In the genomic region with DNA sequence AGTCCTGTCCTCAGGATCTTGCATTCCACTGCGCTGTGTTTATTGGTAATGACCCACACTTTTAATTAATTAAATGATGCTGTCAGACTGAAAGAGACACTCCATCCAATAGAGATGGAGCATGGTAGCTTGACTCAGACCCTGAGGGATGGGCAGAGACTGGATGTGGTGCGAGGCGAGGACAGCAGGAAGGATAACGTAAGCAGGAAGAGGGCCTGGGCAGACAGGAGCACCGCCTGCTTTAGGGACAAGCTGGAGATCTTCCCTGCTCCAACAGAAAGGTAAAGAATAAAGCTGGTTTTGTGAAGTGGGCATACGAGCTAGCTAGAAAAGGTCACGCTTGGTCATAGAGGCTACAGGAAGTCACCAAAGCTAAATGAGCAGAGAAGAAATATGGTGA, we compare ENCODE assay signal across 28 cellular contexts. TPM values are rescaled to one million over a fixed set of nuclear protein-coding genes. Genes with fewer than 3 reads are reported as not detected.
DNase-seq lines count a peak whose midpoint lies in the region; ATAC-seq and TF ChIP-seq lines count a peak whose summit lies in the region.
"Had no signal": no experiment of that assay in that cellular context is flagged by ENCODE, and none has a peak within 500 bp of the region (broad histone marks: within the 10 kb centered on the region; RNA-seq: fewer than 3 reads in every experiment).

No MANE protein-coding gene starts in this region.

- no peak overlapping the region for H3K4me3 Mint-ChIP-seq in type B pancreatic cell
- H3K4me3 Mint-ChIP-seq: activated T-cell treated with anti-CD3 and anti-CD28 coated beads, Interleukin-2, amount 50 U/mL, for 72 hours; brain; CD8-positive, alpha-beta memory T cell; HFFc6; neural crest cell; T-helper 17 cell had no signal

- H3K36me3 Mint-ChIP-seq in type B pancreatic cell = no peaks in the 10 kb centered on the region
- H3K36me3 Mint-ChIP-seq: brain had no signal

- peak; percentile 7 for DNase-seq in NB4 (ENCODE audit: low read depth)
- DNase-seq in left lung = no peak
- DNase-seq in substantia nigra (lab: John Stamatoyannopoulos, UW) = no peak
- DNase-seq in stimulated activated CD4-positive, alpha-beta T cell treated with anti-CD3 and anti-CD28 coated beads, Interleukin-4, amount 100 ng/mL, for 24 hours = no peak
- DNase-seq in type B pancreatic cell (ENCODE audit: extremely low spot score, unreplicated experiment) = no peak
- DNase-seq: activated CD4-positive, alpha-beta T cell treated with anti-CD3 and anti-CD28 coated beads, Interleukin-2, amount 50 U/mL, for 48 hours; activated T-cell treated with anti-CD3 and anti-CD28 coated beads, Interleukin-2, amount 50 U/mL, for 72 hours; CD8-positive, alpha-beta memory T cell; DMS 273 treated with DMSO at 0.1 percent for 48 hours; EL; HFFc6; KBM-7; left colon; mesendoderm; NCI-H1417; NCI-H2029 treated with DMSO at 0.1 percent for 48 hours; NCI-H524 treated with DMSO at 0.1 percent for 48 hours; right cardiac atrium; SHP77; stimulated activated CD4-positive, alpha-beta T cell treated with anti-CD3 and anti-CD28 coated beads, Interleukin-12 subunit alpha, Interleukin-12 subunit beta, amount 100 ng/mL, for 4 hours; stimulated activated CD4-positive, alpha-beta T cell treated with anti-CD3 and anti-CD28 coated beads, Interleukin-4, amount 100 ng/mL, for 1 hour; T-helper 17 cell had no signal

- TF ChIP-seq POLR2A in NB4 (IDR thresholded peaks at IDR 0.05; ENCODE audit: extremely low read depth, insufficient read length) = no peak

- peaks cover 17% of the 10 kb centered on the region for H3K27me3 Mint-ChIP-seq in type B pancreatic cell
- H3K27me3 Mint-ChIP-seq: CD8-positive, alpha-beta memory T cell; T-helper 17 cell had no signal

- no peaks in the 10 kb centered on the region for H3K4me1 Mint-ChIP-seq in type B pancreatic cell (ENCODE audit: unreplicated experiment)
- H3K4me1 Mint-ChIP-seq: brain, neural crest cell had no signal

- peak overlapping the region; percentile 34 for H3K27ac ChIP-seq in angular gyrus (ENCODE audit: low read depth, low read length)
- peak overlapping the region; percentile 36 to 73 for H3K27ac ChIP-seq in left lung
- peak overlapping the region; percentile 58 for H3K27ac ChIP-seq in substantia nigra (ENCODE audit: low read depth, low read length, poor library complexity, severe bottlenecking)
- H3K27ac ChIP-seq: suprapubic skin had no signal

- H3K4me3 ChIP-seq in NB4 (ENCODE audit: low read depth, low read length) = no peak overlapping the region
- H3K4me3 ChIP-seq in left lung = no peak overlapping the region
- H3K4me3 ChIP-seq: suprapubic skin had no signal

- H3K9me3 Mint-ChIP-seq in type B pancreatic cell = no peaks in the 10 kb centered on the region
- H3K9me3 Mint-ChIP-seq: activated T-cell treated with anti-CD3 and anti-CD28 coated beads, Interleukin-2, amount 50 U/mL, for 72 hours; brain; CD8-positive, alpha-beta memory T cell; HFFc6; neural crest cell had no signal

- H3K27ac Mint-ChIP-seq in type B pancreatic cell = no peak overlapping the region
- H3K27ac Mint-ChIP-seq: activated T-cell treated with anti-CD3 and anti-CD28 coated beads, Interleukin-2, amount 50 U/mL, for 72 hours; brain; CD8-positive, alpha-beta memory T cell; HFFc6; T-helper 17 cell had no signal

- H3K36me3 ChIP-seq in left lung = no peaks in the 10 kb centered on the region
- H3K36me3 ChIP-seq: suprapubic skin had no signal

- peaks cover 0 to 21% of the 10 kb centered on the region in 2 donors for H3K27me3 ChIP-seq in left lung

- ATAC-seq in left lung = no peak
- ATAC-seq in HG03139 (IDR thresholded peaks at IDR 0.05; ENCODE audit: unreplicated experiment) = no peak
- ATAC-seq: activated T-cell treated with anti-CD3 and anti-CD28 coated beads, Interleukin-2, amount 50 U/mL, for 72 hours; left colon; Panc1; T-helper 17 cell had no signal

- peaks cover 0 to 58% of the 10 kb centered on the region in 2 donors for H3K4me1 ChIP-seq in left lung

- H3K9me3 ChIP-seq in left lung = no peaks in the 10 kb centered on the region
- H3K9me3 ChIP-seq: suprapubic skin had no signal

- TF ChIP-seq CTCF in NB4 (IDR thresholded peaks at IDR 0.05; ENCODE audit: low read depth, low read length) (no peak), left lung (IDR thresholded peaks at IDR 0.05) (no peak), type B pancreatic cell (conservative IDR thresholded peaks at IDR 0.05) (no peak)

- intact Hi-C loops in left lung (cut with DNase I) = no loop called here

RNA-seq across cellular contexts. Expression of a gene that starts 3.6 kb away (rescaled TPM):
- 10 to 100 TPM; 40.6 to 95.9 TPM for total RNA-seq in left lung
- 5.1 and 18.6 TPM in 2 replicates for total RNA-seq in type B pancreatic cell (ENCODE audit: low replicate concordance)

RNA-seq across cellular contexts. Expression of a gene that starts 32.2 kb away (rescaled TPM):
- total RNA-seq in left lung (10 to 100 TPM; 20.3 to 32.2 TPM), type B pancreatic cell (ENCODE audit: low replicate concordance) (22.7 and 29.2 TPM in 2 replicates)
